9 cellular contexts compared by ENCODE assay signal in the genomic region with DNA sequence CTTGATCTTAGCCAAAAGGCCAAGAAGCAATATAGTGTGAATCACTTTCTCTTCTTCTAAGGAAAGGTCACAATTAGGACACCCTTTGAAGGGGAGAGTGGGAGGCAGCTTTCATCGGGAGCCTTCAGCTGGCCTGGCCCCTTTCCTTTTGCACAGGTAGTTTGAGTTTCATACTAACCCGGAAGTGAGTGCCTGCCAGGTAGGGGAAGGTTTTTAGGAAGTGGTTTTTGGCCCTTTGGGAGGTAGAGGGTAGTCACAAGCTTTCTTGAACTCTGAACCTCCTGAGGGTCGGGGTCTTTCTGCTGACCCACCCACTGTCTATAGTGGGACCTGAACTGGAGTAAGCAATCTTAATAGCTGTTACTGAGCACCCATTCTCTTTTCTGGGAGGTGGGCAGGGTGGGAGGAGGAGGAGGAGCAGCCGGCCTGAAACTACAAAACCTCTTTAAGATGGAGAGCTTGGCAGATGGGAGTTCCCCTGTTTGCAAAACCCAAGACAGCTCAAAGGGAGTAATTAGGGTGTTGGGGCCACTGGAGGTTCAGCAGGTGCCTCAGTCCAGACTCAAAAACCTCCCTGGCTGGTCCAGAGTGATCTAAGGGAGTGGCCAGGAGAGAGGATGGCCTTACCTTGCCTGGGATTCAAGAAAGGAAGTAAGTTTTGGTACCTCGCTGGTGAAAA. TPM values are rescaled to one million over a fixed set of nuclear protein-coding genes. Genes with fewer than 3 reads are reported as not detected.
DNase-seq lines count a peak whose midpoint lies in the region; ATAC-seq and TF ChIP-seq lines count a peak whose summit lies in the region.
"Had no signal": no experiment of that assay in that cellular context is flagged by ENCODE, and none has a peak within 500 bp of the region (broad histone marks: within the 10 kb centered on the region; RNA-seq: fewer than 3 reads in every experiment).

No MANE protein-coding gene starts in this region.

- TF ChIP-seq POLR2A in tibial nerve (IDR thresholded peaks at IDR 0.05) = no peak

- peak; percentile 36 for ATAC-seq in GM19452 (IDR thresholded peaks at IDR 0.05; ENCODE audit: unreplicated experiment)

- H3K9me3 ChIP-seq in BLaER1 = no peaks in the 10 kb centered on the region
- no peaks in the 10 kb centered on the region for H3K9me3 ChIP-seq in HUES48 (ENCODE audit: control insufficient read depth, insufficient read depth, low read length)
- H3K9me3 ChIP-seq in colonic mucosa = no peaks in the 10 kb centered on the region
- H3K9me3 ChIP-seq in tibial nerve = no peaks in the 10 kb centered on the region

- peak; percentile 22 for DNase-seq in colonic mucosa
- DNase-seq in hypothalamus (lab: John Stamatoyannopoulos, UW) = no peak
- no peak for DNase-seq in NCI-H226
- no peak for DNase-seq in posterior vena cava (ENCODE audit: low spot score)
- no peak for DNase-seq in tibial nerve (ENCODE audit: low spot score in 2 of 2)
- DNase-seq: stimulated activated CD4-positive, alpha-beta T cell treated with anti-CD3 and anti-CD28 coated beads, Interleukin-2, amount 100 ng/mL, for 24 hours had no signal

- no peak overlapping the region for H3K27ac ChIP-seq in BLaER1
- peak overlapping the region; percentile 32 for H3K27ac ChIP-seq in HUES48 (ENCODE audit: low read depth, low read length)
- no peak overlapping the region for H3K27ac ChIP-seq in colonic mucosa
- no peak overlapping the region for H3K27ac ChIP-seq in tibial nerve

- WGBS in tibial nerve, 2 donors = 43 to 48% methylated on average over 5 of the region's 5 CpGs

- H3K4me1 ChIP-seq in BLaER1 (peaks cover 74% of the 10 kb centered on the region), HUES48 (ENCODE audit: control insufficient read depth, insufficient read depth, low read length) (peaks cover 57% of the 10 kb centered on the region), colonic mucosa (peaks cover 10% of the 10 kb centered on the region), tibial nerve (peaks cover 0 to 78% (median 50%) of the 10 kb centered on the region in 4 donors)

- peak overlapping the region; percentile 88 for H3K4me2 ChIP-seq in BLaER1

- TF ChIP-seq EP300 in tibial nerve (IDR thresholded peaks at IDR 0.05) = no peak

- H3K9ac ChIP-seq in BLaER1 (peak overlapping the region; percentile 5; the same call in 1 of the 2 replicates), HUES48 (ENCODE audit: low read depth, low read length) (no peak overlapping the region), colonic mucosa (ENCODE audit: low read depth in 2 of 2, low read length in 2 of 2) (no peak overlapping the region)

- H3K27me3 ChIP-seq in BLaER1 (no peaks in the 10 kb centered on the region), HUES48 (ENCODE audit: control insufficient read depth, insufficient read depth, low read length) (no peaks in the 10 kb centered on the region), colonic mucosa (no peaks in the 10 kb centered on the region), tibial nerve (no peaks in the 10 kb centered on the region)

- H3K4me3 ChIP-seq in BLaER1 (no peak overlapping the region), HUES48 (ENCODE audit: low read depth, low read length) (0 out of 2 replicates have a peak overlapping the region, but pooled peaks have one; percentile 14), colonic mucosa (no peak overlapping the region), tibial nerve (no peak overlapping the region)

- intact Hi-C loops in colonic mucosa (cut with DNase I) = no loop called here
- intact Hi-C loops in posterior vena cava (cut with DNase I) = no loop called here

- TF ChIP-seq CTCF in colonic mucosa (IDR thresholded peaks at IDR 0.05) (no peak), tibial nerve (IDR thresholded peaks at IDR 0.05) (no peak)

- peaks cover 99% of the 10 kb centered on the region for H4K20me1 ChIP-seq in BLaER1

- H3K36me3 ChIP-seq in BLaER1 = peaks cover 34% of the 10 kb centered on the region
- H3K36me3 ChIP-seq in HUES48 (ENCODE audit: control insufficient read depth, insufficient read depth, low read length) = no peaks in the 10 kb centered on the region
- H3K36me3 ChIP-seq in colonic mucosa = no peaks in the 10 kb centered on the region
- no peaks in the 10 kb centered on the region for H3K36me3 ChIP-seq in tibial nerve

RNA-seq across cellular contexts. Expression of a gene that starts 6.0 kb away (rescaled TPM):
- 100 to 1,000 TPM; 116 to 201 TPM for total RNA-seq in colonic mucosa
- 100 to 1,000 TPM; 111 to 128 TPM for total RNA-seq in posterior vena cava
- 100 to 1,000 TPM; 114 to 166 (median 144) TPM for total RNA-seq in tibial nerve
